Comparison of ENCODE assay signal across 1 cellular context in the genomic region with DNA sequence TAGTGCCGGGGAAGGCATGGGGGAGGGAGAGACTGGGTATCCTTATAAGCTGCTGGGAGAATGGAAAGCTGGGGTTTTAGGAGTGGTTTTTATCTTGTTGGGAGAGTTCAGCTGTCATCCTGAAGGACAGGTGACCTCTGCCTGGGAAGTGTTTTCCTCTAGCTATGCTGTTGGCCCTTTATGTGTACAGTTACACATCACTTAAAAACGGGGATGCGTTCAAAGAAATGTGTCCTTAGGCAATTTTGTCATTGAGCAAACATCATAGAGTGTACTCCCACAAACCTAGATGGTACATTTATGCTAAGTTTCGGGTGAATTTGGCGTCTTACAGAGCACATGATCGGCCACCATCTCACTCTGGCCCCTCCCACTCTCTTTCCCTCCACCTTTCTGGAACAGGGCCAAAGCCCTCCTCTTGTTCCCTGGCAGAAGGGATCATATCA.
TF ChIP-seq lines count a peak whose summit lies in the region.

No MANE protein-coding gene starts in this region.

TF ChIP-seq in SK-N-SH, 30 proteins besides CTCF, POLR2A, EP300 and RAD21 (continued from another document):
- TF ChIP-seq MXI1 (IDR thresholded peaks at IDR 0.05; ENCODE audit: low read depth, low read length) (no peak), TCF12 (IDR thresholded peaks at IDR 0.05) (no peak), NRF1 (IDR thresholded peaks at IDR 0.05; ENCODE audit: low read depth, low read length) (no peak), SIN3A (IDR thresholded peaks at IDR 0.05; ENCODE audit: borderline replicate concordance, low read depth, low read length) (no peak), RFX5 (IDR thresholded peaks at IDR 0.05; ENCODE audit: low read length) (no peak)
- TF ChIP-seq, protein P1, sequence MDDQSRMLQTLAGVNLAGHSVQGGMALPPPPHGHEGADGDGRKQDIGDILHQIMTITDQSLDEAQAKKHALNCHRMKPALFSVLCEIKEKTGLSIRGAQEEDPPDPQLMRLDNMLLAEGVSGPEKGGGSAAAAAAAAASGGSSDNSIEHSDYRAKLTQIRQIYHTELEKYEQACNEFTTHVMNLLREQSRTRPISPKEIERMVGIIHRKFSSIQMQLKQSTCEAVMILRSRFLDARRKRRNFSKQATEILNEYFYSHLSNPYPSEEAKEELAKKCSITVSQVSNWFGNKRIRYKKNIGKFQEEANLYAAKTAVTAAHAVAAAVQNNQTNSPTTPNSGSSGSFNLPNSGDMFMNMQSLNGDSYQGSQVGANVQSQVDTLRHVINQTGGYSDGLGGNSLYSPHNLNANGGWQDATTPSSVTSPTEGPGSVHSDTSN (IDR thresholded peaks at IDR 0.05), result no peak
